Comparison of ENCODE assay signal across 17 cellular contexts in genomic region chr1:241997401-241997800, GRCh38. TPM values are rescaled to one million over a fixed set of nuclear protein-coding genes. Genes with fewer than 3 reads are reported as not detected.
A peak's percentile ranks its signal among the peaks of the same experiment; 100 is the strongest.
DNase-seq lines count a peak whose midpoint lies in the region; ATAC-seq and TF ChIP-seq lines count a peak whose summit lies in the region.
"Had no signal": no experiment of that assay in that cellular context is flagged by ENCODE, and none has a peak within 500 bp of the region (broad histone marks: within the 10 kb centered on the region; RNA-seq: fewer than 3 reads in every experiment).

No MANE protein-coding gene starts in this region.

- H3K27ac Mint-ChIP-seq in activated naive CD8-positive, alpha-beta T cell, result no peak overlapping the region
- no peak overlapping the region for H3K27ac Mint-ChIP-seq in activated naive CD8-positive, alpha-beta T cell treated with anti-CD3 and anti-CD28 coated beads, Interleukin-2, amount 50 U/mL, for 24 hours
- peak overlapping the region; percentile 77 for H3K27ac Mint-ChIP-seq in dendritic cell treated with granulocyte-macrophage colony-stimulating factor and Interleukin-4, amounts not matched to agents 40 ng/mL and 50 ng/mL, for 4 days
- peak overlapping the region in 2 of 3 experiments; percentile 61 to 71 for H3K27ac Mint-ChIP-seq in nephron
- no peak overlapping the region for H3K27ac Mint-ChIP-seq in activated T-helper 2 cell treated with anti-CD3 and anti-CD28 coated beads, Interferon-gamma antibody, Interleukin-2, Interleukin-4, amounts not matched to agents 10 μg/mL and 5 μg/mL and 100 μg/mL, durations not matched to agents 14 hours and 24 hours and 36 hours
- H3K27ac Mint-ChIP-seq: CD14-positive monocyte, H9 had no signal

- DNase-seq in activated naive CD8-positive, alpha-beta T cell treated with anti-CD3 and anti-CD28 coated beads, Interleukin-2, amount 50 U/mL, for 24 hours, result no peak
- no peak for DNase-seq in NCI-H69 (lab: John Stamatoyannopoulos, UW)
- no peak for DNase-seq in activated gamma-delta T cell treated with Interleukin-2 at 50 U/mL for 16 hours
- no peak for DNase-seq in activated T-helper 2 cell treated with anti-CD3 and anti-CD28 coated beads, Interferon-gamma antibody, Interleukin-2, Interleukin-4, amounts not matched to agents 10 μg/mL and 5 μg/mL and 100 μg/mL, durations not matched to agents 14 hours and 24 hours and 36 hours (ENCODE audit: low spot score)
- DNase-seq: BE2C, H9, IMR-90, MM.1S, NCI-H2029, NCI-H526 treated with DMSO at 0.1 percent for 48 hours, SHP77 had no signal

- H3K4me3 Mint-ChIP-seq in activated naive CD8-positive, alpha-beta T cell, result peak overlapping the region; percentile 40
- H3K4me3 Mint-ChIP-seq in activated naive CD8-positive, alpha-beta T cell treated with anti-CD3 and anti-CD28 coated beads, Interleukin-2, amount 50 U/mL, for 24 hours, result no peak overlapping the region
- no peak overlapping the region for H3K4me3 Mint-ChIP-seq in dendritic cell treated with granulocyte-macrophage colony-stimulating factor and Interleukin-4, amounts not matched to agents 40 ng/mL and 50 ng/mL, for 4 days
- peak overlapping the region in 2 of 3 experiments; percentile 43 to 76 for H3K4me3 Mint-ChIP-seq in nephron
- no peak overlapping the region for H3K4me3 Mint-ChIP-seq in activated T-helper 2 cell treated with anti-CD3 and anti-CD28 coated beads, Interferon-gamma antibody, Interleukin-2, Interleukin-4, amounts not matched to agents 10 μg/mL and 5 μg/mL and 100 μg/mL, durations not matched to agents 14 hours and 24 hours and 36 hours (ENCODE audit: low read depth)

- intact Hi-C loops in dendritic cell treated with granulocyte-macrophage colony-stimulating factor and Interleukin-4, amounts not matched to agents 40 ng/mL and 50 ng/mL, for 4 days (cut with micrococcal nuclease), result loop anchor here (10.0 kb wide), 1 partner anchor 473 kb away; no protein-coding TSS in a partner anchor
- intact Hi-C loops in activated T-helper 2 cell treated with anti-CD3 and anti-CD28 coated beads, Interferon-gamma antibody, Interleukin-2, Interleukin-4, amounts not matched to agents 10 μg/mL and 5 μg/mL and 100 μg/mL, durations not matched to agents 14 hours and 24 hours and 36 hours (cut with micrococcal nuclease), result loop anchor here (5.0 to 10.0 kb wide), 2 partner anchors 103 to 150 kb away; partner anchors contain the start of gene EXO1

- TF ChIP-seq CTCF in nephron (IDR thresholded peaks at IDR 0.05; ENCODE audit: unreplicated experiment in 3 of 3), result no peak

- H3K4me1 Mint-ChIP-seq in activated naive CD8-positive, alpha-beta T cell (ENCODE audit: low read depth), result peaks cover 5% of the 10 kb centered on the region
- H3K4me1 Mint-ChIP-seq in activated naive CD8-positive, alpha-beta T cell treated with anti-CD3 and anti-CD28 coated beads, Interleukin-2, amount 50 U/mL, for 24 hours, result peaks cover 4% of the 10 kb centered on the region
- H3K4me1 Mint-ChIP-seq in dendritic cell treated with granulocyte-macrophage colony-stimulating factor and Interleukin-4, amounts not matched to agents 40 ng/mL and 50 ng/mL, for 4 days (ENCODE audit: low read depth), result peaks cover 29% of the 10 kb centered on the region
- peaks cover 41% of the 10 kb centered on the region for H3K4me1 Mint-ChIP-seq in nephron
- H3K4me1 Mint-ChIP-seq in activated T-helper 2 cell treated with anti-CD3 and anti-CD28 coated beads, Interferon-gamma antibody, Interleukin-2, Interleukin-4, amounts not matched to agents 10 μg/mL and 5 μg/mL and 100 μg/mL, durations not matched to agents 14 hours and 24 hours and 36 hours (ENCODE audit: low read depth), result peaks cover 6% of the 10 kb centered on the region

- H3K36me3 Mint-ChIP-seq in activated naive CD8-positive, alpha-beta T cell, result no peaks in the 10 kb centered on the region
- no peaks in the 10 kb centered on the region for H3K36me3 Mint-ChIP-seq in activated naive CD8-positive, alpha-beta T cell treated with anti-CD3 and anti-CD28 coated beads, Interleukin-2, amount 50 U/mL, for 24 hours (ENCODE audit: low read depth)
- H3K36me3 Mint-ChIP-seq in dendritic cell treated with granulocyte-macrophage colony-stimulating factor and Interleukin-4, amounts not matched to agents 40 ng/mL and 50 ng/mL, for 4 days (ENCODE audit: low read depth), result no peaks in the 10 kb centered on the region
- no peaks in the 10 kb centered on the region for H3K36me3 Mint-ChIP-seq in nephron (ENCODE audit: low read depth)
- no peaks in the 10 kb centered on the region for H3K36me3 Mint-ChIP-seq in activated T-helper 2 cell treated with anti-CD3 and anti-CD28 coated beads, Interferon-gamma antibody, Interleukin-2, Interleukin-4, amounts not matched to agents 10 μg/mL and 5 μg/mL and 100 μg/mL, durations not matched to agents 14 hours and 24 hours and 36 hours (ENCODE audit: low read depth)
- H3K36me3 Mint-ChIP-seq: CD14-positive monocyte had no signal

- no peaks in the 10 kb centered on the region for H3K9me3 Mint-ChIP-seq in activated naive CD8-positive, alpha-beta T cell (ENCODE audit: low read depth)
- H3K9me3 Mint-ChIP-seq in activated naive CD8-positive, alpha-beta T cell treated with anti-CD3 and anti-CD28 coated beads, Interleukin-2, amount 50 U/mL, for 24 hours, result no peaks in the 10 kb centered on the region
- no peaks in the 10 kb centered on the region for H3K9me3 Mint-ChIP-seq in dendritic cell treated with granulocyte-macrophage colony-stimulating factor and Interleukin-4, amounts not matched to agents 40 ng/mL and 50 ng/mL, for 4 days
- no peaks in the 10 kb centered on the region for H3K9me3 Mint-ChIP-seq in nephron
- no peaks in the 10 kb centered on the region for H3K9me3 Mint-ChIP-seq in activated T-helper 2 cell treated with anti-CD3 and anti-CD28 coated beads, Interferon-gamma antibody, Interleukin-2, Interleukin-4, amounts not matched to agents 10 μg/mL and 5 μg/mL and 100 μg/mL, durations not matched to agents 14 hours and 24 hours and 36 hours
- H3K9me3 Mint-ChIP-seq: CD14-positive monocyte, H9 had no signal

- ATAC-seq in activated naive CD8-positive, alpha-beta T cell treated with anti-CD3 and anti-CD28 coated beads, Interleukin-2, amount 50 U/mL, for 24 hours, result no peak

- peaks cover 2% of the 10 kb centered on the region for H3K27me3 Mint-ChIP-seq in activated naive CD8-positive, alpha-beta T cell
- peaks cover 10% of the 10 kb centered on the region for H3K27me3 Mint-ChIP-seq in activated naive CD8-positive, alpha-beta T cell treated with anti-CD3 and anti-CD28 coated beads, Interleukin-2, amount 50 U/mL, for 24 hours
- peaks cover 23% of the 10 kb centered on the region for H3K27me3 Mint-ChIP-seq in dendritic cell treated with granulocyte-macrophage colony-stimulating factor and Interleukin-4, amounts not matched to agents 40 ng/mL and 50 ng/mL, for 4 days
- peaks cover 16% of the 10 kb centered on the region for H3K27me3 Mint-ChIP-seq in nephron (ENCODE audit: low read depth)
- no peaks in the 10 kb centered on the region for H3K27me3 Mint-ChIP-seq in activated T-helper 2 cell treated with anti-CD3 and anti-CD28 coated beads, Interferon-gamma antibody, Interleukin-2, Interleukin-4, amounts not matched to agents 10 μg/mL and 5 μg/mL and 100 μg/mL, durations not matched to agents 14 hours and 24 hours and 36 hours (ENCODE audit: low read depth)

RNA-seq across cellular contexts. Expression of gene MAP1LC3C, which starts 1.5 kb away (rescaled TPM):
- total RNA-seq in activated T-helper 2 cell treated with anti-CD3 and anti-CD28 coated beads, Interferon-gamma antibody, Interleukin-2, Interleukin-4, amounts not matched to agents 10 μg/mL and 5 μg/mL and 100 μg/mL, durations not matched to agents 14 hours and 24 hours and 36 hours, result not detected in 2 replicates
- total RNA-seq: NCI-H460 had no signal

RNA-seq across cellular contexts. Expression of gene BECN2, which starts 39.8 kb away (rescaled TPM):
- not detected in 2 replicates for total RNA-seq in activated T-helper 2 cell treated with anti-CD3 and anti-CD28 coated beads, Interferon-gamma antibody, Interleukin-2, Interleukin-4, amounts not matched to agents 10 μg/mL and 5 μg/mL and 100 μg/mL, durations not matched to agents 14 hours and 24 hours and 36 hours
- total RNA-seq: H9, IMR-90, NCI-H460, SK-MEL-5 had no signal

Comparison
In these comparisons a context has a peak if more than half of its experiments do, and no peak if none do; other contexts are left out.
1. H3K4me3 Mint-ChIP-seq: peak in activated naive CD8-positive, alpha-beta T cell (single experiment) and nephron (2 of 3); none in activated naive CD8-positive, alpha-beta T cell treated with anti-CD3 and anti-CD28 coated beads, Interleukin-2, amount 50 U/mL, for 24 hours (single experiment), dendritic cell treated with granulocyte-macrophage colony-stimulating factor and Interleukin-4, amounts not matched to agents 40 ng/mL and 50 ng/mL, for 4 days (single experiment) and activated T-helper 2 cell treated with anti-CD3 and anti-CD28 coated beads, Interferon-gamma antibody, Interleukin-2, Interleukin-4, amounts not matched to agents 10 μg/mL and 5 μg/mL and 100 μg/mL, durations not matched to agents 14 hours and 24 hours and 36 hours (single experiment).
2. H3K27ac Mint-ChIP-seq: peak in dendritic cell treated with granulocyte-macrophage colony-stimulating factor and Interleukin-4, amounts not matched to agents 40 ng/mL and 50 ng/mL, for 4 days (single experiment) and nephron (2 of 3); none in activated naive CD8-positive, alpha-beta T cell (single experiment), activated naive CD8-positive, alpha-beta T cell treated with anti-CD3 and anti-CD28 coated beads, Interleukin-2, amount 50 U/mL, for 24 hours (single experiment) and activated T-helper 2 cell treated with anti-CD3 and anti-CD28 coated beads, Interferon-gamma antibody, Interleukin-2, Interleukin-4, amounts not matched to agents 10 μg/mL and 5 μg/mL and 100 μg/mL, durations not matched to agents 14 hours and 24 hours and 36 hours (single experiment).